In genomic region chr1:42504535-42505128, GRCh38 we compare ENCODE assay signal across 29 cellular contexts. TPM values are rescaled to one million over a fixed set of nuclear protein-coding genes. Genes with fewer than 3 reads are reported as not detected.
"Had no signal": no experiment of that assay in that cellular context is flagged by ENCODE, and none has a peak within 500 bp of the region (broad histone marks: within the 10 kb centered on the region; RNA-seq: fewer than 3 reads in every experiment).

No MANE protein-coding gene starts in this region.

- H3K27ac Mint-ChIP-seq: activated CD4-positive, alpha-beta T cell treated with anti-CD3 and anti-CD28 coated beads for 36 hours; activated naive CD4-positive, alpha-beta T cell treated with anti-CD3 and anti-CD28 coated beads for 36 hours; activated naive CD8-positive, alpha-beta T cell treated with anti-CD3 and anti-CD28 coated beads, Interleukin-2, amount 10 ng/mL, durations not matched to agents 7 days and 5 days; brain; nephron; stimulated activated naive B cell treated with anti-CD40 and anti-IgM and Interleukin-4, amounts not matched to agents 10 μg/mL and 1 μg/mL and 100 μg/mL, for 72 hours had no signal

- H3K27ac ChIP-seq: ascending aorta, cardiac muscle cell, coronary artery, dorsolateral prefrontal cortex, neutrophil, ovary, prostate gland, stomach, tibial artery, upper lobe of right lung had no signal

- H3K9me3 ChIP-seq: prostate gland had no signal

- ATAC-seq: activated CD4-positive, alpha-beta T cell treated with anti-CD3 and anti-CD28 coated beads for 36 hours; left cardiac atrium; left ventricle myocardium superior; stimulated activated naive B cell treated with anti-CD40 and anti-IgM and Interleukin-4, amounts not matched to agents 10 μg/mL and 1 μg/mL and 100 μg/mL, for 72 hours; upper lobe of right lung had no signal

- H3K27me3 Mint-ChIP-seq: activated CD4-positive, alpha-beta T cell treated with anti-CD3 and anti-CD28 coated beads for 36 hours; activated naive CD8-positive, alpha-beta T cell treated with anti-CD3 and anti-CD28 coated beads, Interleukin-2, amount 10 ng/mL, durations not matched to agents 7 days and 5 days; brain; stimulated activated naive B cell treated with anti-CD40 and anti-IgM and Interleukin-4, amounts not matched to agents 10 μg/mL and 1 μg/mL and 100 μg/mL, for 72 hours had no signal

- H3K4me3 ChIP-seq: ascending aorta, cardiac muscle cell, coronary artery, dorsolateral prefrontal cortex, ovary, prostate gland, stomach, tibial artery, upper lobe of right lung had no signal

- H3K36me3 ChIP-seq: cardiac muscle cell, neutrophil, ovary, prostate gland, upper lobe of right lung had no signal

- H3K4me3 Mint-ChIP-seq: activated CD4-positive, alpha-beta T cell treated with anti-CD3 and anti-CD28 coated beads for 36 hours; activated naive CD4-positive, alpha-beta T cell treated with anti-CD3 and anti-CD28 coated beads for 36 hours; activated naive CD8-positive, alpha-beta T cell treated with anti-CD3 and anti-CD28 coated beads, Interleukin-2, amount 10 ng/mL, durations not matched to agents 7 days and 5 days; brain; nephron; stimulated activated naive B cell treated with anti-CD40 and anti-IgM and Interleukin-4, amounts not matched to agents 10 μg/mL and 1 μg/mL and 100 μg/mL, for 72 hours had no signal

- H3K4me1 ChIP-seq: ascending aorta, prostate gland, stomach, tibial artery, upper lobe of right lung had no signal

- DNase-seq: activated CD4-positive, alpha-beta T cell treated with anti-CD3 and anti-CD28 coated beads for 36 hours; activated CD4-positive, alpha-beta T cell treated with anti-CD3 and anti-CD28 coated beads, Interleukin-2, amount 50 U/mL, for 4 hours; activated CD4-positive, CD25-positive, alpha-beta regulatory T cell; activated CD8-positive, alpha-beta memory T cell treated with anti-CD3 and anti-CD28 coated beads for 24 hours; activated effector memory CD4-positive, alpha-beta T cell treated with anti-CD3 and anti-CD28 coated beads, Interleukin-2, amount 50 U/mL, for 16 hours; activated naive CD4-positive, alpha-beta T cell treated with anti-CD3 and anti-CD28 coated beads for 36 hours; activated naive CD8-positive, alpha-beta T cell treated with anti-CD3 and anti-CD28 coated beads, Interleukin-2, amount 10 ng/mL, durations not matched to agents 7 days and 5 days; dorsolateral prefrontal cortex; effector memory CD4-positive, alpha-beta T cell; head of caudate nucleus; hippocampal formation; left cardiac atrium; left ventricle myocardium superior; ovary; retina; stimulated activated CD4-positive, alpha-beta T cell treated with anti-CD3 and anti-CD28 coated beads, Interleukin-15, amount 100 ng/mL, for 24 hours; stimulated activated CD4-positive, alpha-beta T cell treated with anti-CD3 and anti-CD28 coated beads, Interleukin-2, amount 100 ng/mL, for 24 hours; stimulated activated naive B cell treated with anti-CD40 and anti-IgM and Interleukin-4, amounts not matched to agents 10 μg/mL and 1 μg/mL and 100 μg/mL, for 72 hours; stomach; tibial artery; upper lobe of right lung had no signal

- H3K4me1 Mint-ChIP-seq: activated CD4-positive, alpha-beta T cell treated with anti-CD3 and anti-CD28 coated beads for 36 hours; activated naive CD8-positive, alpha-beta T cell treated with anti-CD3 and anti-CD28 coated beads, Interleukin-2, amount 10 ng/mL, durations not matched to agents 7 days and 5 days; brain; nephron; stimulated activated naive B cell treated with anti-CD40 and anti-IgM and Interleukin-4, amounts not matched to agents 10 μg/mL and 1 μg/mL and 100 μg/mL, for 72 hours had no signal

- H3K27me3 ChIP-seq: ascending aorta, cardiac muscle cell, dorsolateral prefrontal cortex, neutrophil, ovary, stomach, tibial artery, upper lobe of right lung had no signal

RNA-seq across cellular contexts. Expression of gene CCDC30, which starts 41.5 kb away (rescaled TPM):
- total RNA-seq: ascending aorta had no signal

RNA-seq across cellular contexts. Expression of gene ZMYND12, which starts 48.8 kb away (rescaled TPM):
- total RNA-seq: ascending aorta; T-helper 2 cell treated with Interferon-gamma antibody and Interleukin-4, amounts not matched to agents 100 ng/mL and 5 ng/mL, for 36 hours had no signal
